8 cellular contexts compared by ENCODE assay signal in the genomic region with DNA sequence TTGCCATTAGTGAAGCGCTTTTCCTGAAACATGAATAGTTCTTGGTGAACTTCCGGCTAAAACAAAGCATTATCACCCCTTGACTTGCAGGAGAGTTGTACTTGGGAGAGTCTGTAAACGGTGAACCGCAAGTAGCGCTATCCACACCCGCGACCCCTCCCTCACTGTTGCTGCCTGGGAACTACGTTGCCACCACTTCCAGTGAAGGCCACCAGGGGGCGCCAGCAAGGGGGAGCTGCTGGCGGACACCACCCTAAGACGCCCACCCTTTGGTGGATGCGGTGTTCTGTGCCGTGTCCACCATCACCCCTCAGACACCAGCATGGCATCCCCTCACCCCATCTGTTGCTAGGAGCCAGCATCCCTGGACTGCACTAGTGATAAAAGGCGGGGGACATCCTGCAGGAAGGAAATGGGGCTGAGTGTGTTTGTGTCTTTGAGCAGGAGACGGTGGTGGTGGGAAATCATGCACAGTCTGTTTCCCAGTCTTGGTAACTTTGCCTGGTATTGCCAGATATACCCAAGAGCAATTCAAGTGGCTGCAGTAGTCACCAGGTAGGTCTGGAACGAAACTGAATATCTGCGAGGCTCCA.
DNase-seq lines count a peak whose midpoint lies in the region; ATAC-seq and TF ChIP-seq lines count a peak whose summit lies in the region.

No MANE protein-coding gene starts in this region.

- POLR2A ChIA-PET in BJ (lab: Charles Lee) = no interaction called here

- ATAC-seq in GM19023 (IDR thresholded peaks at IDR 0.05; ENCODE audit: unreplicated experiment) = no peak

- H3K36me3 ChIP-seq in BJ (ENCODE audit: control insufficient read depth, insufficient read depth, low read length) (no peaks in the 10 kb centered on the region), uterus (no peaks in the 10 kb centered on the region)

- H3K9me3 ChIP-seq in uterus = no peaks in the 10 kb centered on the region

- H3K4me3 ChIP-seq in BJ (ENCODE audit: low read depth, low read length) (no peak overlapping the region), uterus (no peak overlapping the region)

- CTCF ChIA-PET in BJ (lab: Yijun Ruan, JAX) = interaction anchor here (0.6 kb wide), 1 partner anchor 16 kb away, joined by 3 read pairs; no protein-coding TSS in a partner anchor

- H3K4me1 ChIP-seq in uterus = no peaks in the 10 kb centered on the region

- TF ChIP-seq POLR2A in uterus (IDR thresholded peaks at IDR 0.05) = no peak

- intact Hi-C loops in uterus (cut with DNase I; ENCODE audit: low total_unique reads) = no loop called here

- TF ChIP-seq CTCF in BJ (IDR thresholded peaks at IDR 0.05; ENCODE audit: insufficient read depth, low read depth, low read length) (peak; percentile 73), LNCAP (IDR thresholded peaks at IDR 0.05) (peak; percentile 53), uterus (IDR thresholded peaks at IDR 0.05) (peak in 2 of 4 experiments; percentile 23 to 29)

- H3K27me3 ChIP-seq in BJ (ENCODE audit: control insufficient read depth, insufficient read depth, low read length) (no peaks in the 10 kb centered on the region), uterus (no peaks in the 10 kb centered on the region)

- DNase-seq in BJ (ENCODE audit: low read depth) (no peak), iPS-NIHi7 (ENCODE audit: extremely low spot score) (peak; percentile 92), uterus (no peak), AG08396 (ENCODE audit: low spot score) (no peak)
- peak; percentile 24 for DNase-seq in activated T-helper 9 cell treated with anti-CD3 and anti-CD28 coated beads, Interleukin-2, amount 50 U/mL, for 16 hours (ENCODE audit: low read depth)
- peak in 5 of 6 experiments; percentile 10 to 54 (median 18) for DNase-seq in stimulated activated naive CD4-positive, alpha-beta T cell (lab: John Stamatoyannopoulos, UW)

- no peak overlapping the region for H3K27ac ChIP-seq in uterus

Comparison
In these comparisons a context has a peak if more than half of its experiments do, and no peak if none do; other contexts are left out.
1. DNase-seq: peak in activated T-helper 9 cell treated with anti-CD3 and anti-CD28 coated beads, Interleukin-2, amount 50 U/mL, for 16 hours (single experiment), iPS-NIHi7 (single experiment) and stimulated activated naive CD4-positive, alpha-beta T cell (5 of 6); none in BJ (single experiment), uterus (0 of 2) and AG08396 (single experiment).